In the genomic region with DNA sequence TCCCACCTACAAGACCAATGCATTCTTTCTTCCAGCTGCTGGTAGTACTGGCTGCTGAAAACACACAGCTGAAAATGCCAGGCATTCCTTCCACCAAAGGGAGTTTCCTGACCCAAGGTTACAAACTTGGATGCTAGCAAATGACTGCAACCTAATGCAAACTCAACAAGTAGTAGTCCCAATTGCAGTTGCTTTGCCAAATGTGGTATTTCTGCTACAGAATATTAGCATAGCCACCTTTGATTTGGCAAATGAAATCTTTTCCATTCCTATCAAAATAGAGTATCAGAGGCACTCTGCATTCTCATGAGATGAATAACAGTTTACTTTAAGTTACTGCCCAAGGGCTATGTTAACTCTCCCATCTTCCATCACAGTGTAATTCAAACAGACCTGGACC, we compare ENCODE assay signal across 1 cellular context.
TF ChIP-seq lines count a peak whose summit lies in the region.

No MANE protein-coding gene starts in this region.

TF ChIP-seq in GM23338, 12 proteins besides CTCF, POLR2A, EP300 and RAD21 (continued from another document):
- TF ChIP-seq, protein P1, sequence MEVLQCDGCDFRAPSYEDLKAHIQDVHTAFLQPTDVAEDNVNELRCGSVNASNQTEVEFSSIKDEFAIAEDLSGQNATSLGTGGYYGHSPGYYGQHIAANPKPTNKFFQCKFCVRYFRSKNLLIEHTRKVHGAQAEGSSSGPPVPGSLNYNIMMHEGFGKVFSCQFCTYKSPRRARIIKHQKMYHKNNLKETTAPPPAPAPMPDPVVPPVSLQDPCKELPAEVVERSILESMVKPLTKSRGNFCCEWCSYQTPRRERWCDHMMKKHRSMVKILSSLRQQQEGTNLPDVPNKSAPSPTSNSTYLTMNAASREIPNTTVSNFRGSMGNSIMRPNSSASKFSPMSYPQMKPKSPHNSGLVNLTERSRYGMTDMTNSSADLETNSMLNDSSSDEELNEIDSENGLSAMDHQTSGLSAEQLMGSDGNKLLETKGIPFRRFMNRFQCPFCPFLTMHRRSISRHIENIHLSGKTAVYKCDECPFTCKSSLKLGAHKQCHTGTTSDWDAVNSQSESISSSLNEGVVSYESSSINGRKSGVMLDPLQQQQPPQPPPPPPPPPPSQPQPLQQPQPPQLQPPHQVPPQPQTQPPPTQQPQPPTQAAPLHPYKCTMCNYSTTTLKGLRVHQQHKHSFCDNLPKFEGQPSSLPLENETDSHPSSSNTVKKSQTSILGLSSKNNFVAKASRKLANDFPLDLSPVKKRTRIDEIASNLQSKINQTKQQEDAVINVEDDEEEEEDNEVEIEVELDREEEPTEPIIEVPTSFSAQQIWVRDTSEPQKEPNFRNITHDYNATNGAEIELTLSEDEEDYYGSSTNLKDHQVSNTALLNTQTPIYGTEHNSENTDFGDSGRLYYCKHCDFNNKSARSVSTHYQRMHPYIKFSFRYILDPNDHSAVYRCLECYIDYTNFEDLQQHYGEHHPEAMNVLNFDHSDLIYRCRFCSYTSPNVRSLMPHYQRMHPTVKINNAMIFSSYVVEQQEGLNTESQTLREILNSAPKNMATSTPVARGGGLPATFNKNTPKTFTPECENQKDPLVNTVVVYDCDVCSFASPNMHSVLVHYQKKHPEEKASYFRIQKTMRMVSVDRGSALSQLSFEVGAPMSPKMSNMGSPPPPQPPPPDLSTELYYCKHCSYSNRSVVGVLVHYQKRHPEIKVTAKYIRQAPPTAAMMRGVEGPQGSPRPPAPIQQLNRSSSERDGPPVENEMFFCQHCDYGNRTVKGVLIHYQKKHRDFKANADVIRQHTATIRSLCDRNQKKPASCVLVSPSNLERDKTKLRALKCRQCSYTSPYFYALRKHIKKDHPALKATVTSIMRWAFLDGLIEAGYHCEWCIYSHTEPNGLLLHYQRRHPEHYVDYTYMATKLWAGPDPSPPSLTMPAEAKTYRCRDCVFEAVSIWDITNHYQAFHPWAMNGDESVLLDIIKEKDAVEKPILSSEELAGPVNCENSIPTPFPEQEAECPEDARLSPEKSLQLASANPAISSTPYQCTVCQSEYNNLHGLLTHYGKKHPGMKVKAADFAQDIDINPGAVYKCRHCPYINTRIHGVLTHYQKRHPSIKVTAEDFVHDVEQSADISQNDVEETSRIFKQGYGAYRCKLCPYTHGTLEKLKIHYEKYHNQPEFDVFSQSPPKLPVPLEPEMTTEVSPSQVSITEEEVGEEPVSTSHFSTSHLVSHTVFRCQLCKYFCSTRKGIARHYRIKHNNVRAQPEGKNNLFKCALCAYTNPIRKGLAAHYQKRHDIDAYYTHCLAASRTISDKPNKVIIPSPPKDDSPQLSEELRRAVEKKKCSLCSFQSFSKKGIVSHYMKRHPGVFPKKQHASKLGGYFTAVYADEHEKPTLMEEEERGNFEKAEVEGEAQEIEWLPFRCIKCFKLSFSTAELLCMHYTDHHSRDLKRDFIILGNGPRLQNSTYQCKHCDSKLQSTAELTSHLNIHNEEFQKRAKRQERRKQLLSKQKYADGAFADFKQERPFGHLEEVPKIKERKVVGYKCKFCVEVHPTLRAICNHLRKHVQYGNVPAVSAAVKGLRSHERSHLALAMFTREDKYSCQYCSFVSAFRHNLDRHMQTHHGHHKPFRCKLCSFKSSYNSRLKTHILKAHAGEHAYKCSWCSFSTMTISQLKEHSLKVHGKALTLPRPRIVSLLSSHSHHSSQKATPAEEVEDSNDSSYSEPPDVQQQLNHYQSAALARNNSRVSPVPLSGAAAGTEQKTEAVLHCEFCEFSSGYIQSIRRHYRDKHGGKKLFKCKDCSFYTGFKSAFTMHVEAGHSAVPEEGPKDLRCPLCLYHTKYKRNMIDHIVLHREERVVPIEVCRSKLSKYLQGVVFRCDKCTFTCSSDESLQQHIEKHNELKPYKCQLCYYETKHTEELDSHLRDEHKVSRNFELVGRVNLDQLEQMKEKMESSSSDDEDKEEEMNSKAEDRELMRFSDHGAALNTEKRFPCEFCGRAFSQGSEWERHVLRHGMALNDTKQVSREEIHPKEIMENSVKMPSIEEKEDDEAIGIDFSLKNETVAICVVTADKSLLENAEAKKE (CRISPR knock-in tag; IDR thresholded peaks at IDR 0.05), result no peak; the same call in 1 of the 2 replicates
- TF ChIP-seq CREB1 (CRISPR knock-in tag; IDR thresholded peaks at IDR 0.05; ENCODE audit: low read depth) (no peak), STAT1 (IDR thresholded peaks at IDR 0.05; ENCODE audit: unreplicated experiment) (no peak), POLR2AphosphoS5 (IDR thresholded peaks at IDR 0.05; ENCODE audit: low read depth) (no peak), NANOG (IDR thresholded peaks at IDR 0.05; ENCODE audit: borderline replicate concordance) (no peak), ZNF114 (CRISPR knock-in tag; IDR thresholded peaks at IDR 0.05) (no peak), EZH2phosphoT487 (IDR thresholded peaks at IDR 0.05; ENCODE audit: unreplicated experiment) (no peak), ZNF331 (CRISPR knock-in tag; IDR thresholded peaks at IDR 0.05; ENCODE audit: low read depth) (no peak), EZH2 (IDR thresholded peaks at IDR 0.05; ENCODE audit: low read depth, unreplicated experiment) (no peak), JUNB (IDR thresholded peaks at IDR 0.05; ENCODE audit: unreplicated experiment) (no peak)
- TF ChIP-seq, protein P2, sequence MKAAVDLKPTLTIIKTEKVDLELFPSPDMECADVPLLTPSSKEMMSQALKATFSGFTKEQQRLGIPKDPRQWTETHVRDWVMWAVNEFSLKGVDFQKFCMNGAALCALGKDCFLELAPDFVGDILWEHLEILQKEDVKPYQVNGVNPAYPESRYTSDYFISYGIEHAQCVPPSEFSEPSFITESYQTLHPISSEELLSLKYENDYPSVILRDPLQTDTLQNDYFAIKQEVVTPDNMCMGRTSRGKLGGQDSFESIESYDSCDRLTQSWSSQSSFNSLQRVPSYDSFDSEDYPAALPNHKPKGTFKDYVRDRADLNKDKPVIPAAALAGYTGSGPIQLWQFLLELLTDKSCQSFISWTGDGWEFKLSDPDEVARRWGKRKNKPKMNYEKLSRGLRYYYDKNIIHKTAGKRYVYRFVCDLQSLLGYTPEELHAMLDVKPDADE (IDR thresholded peaks at IDR 0.05), result no peak
